1 cellular context compared by ENCODE assay signal in genomic region chr17:68600123-68600880, GRCh38.
TF ChIP-seq lines count a peak whose summit lies in the region.

No MANE protein-coding gene starts in this region.

TF ChIP-seq in HepG2, 621 proteins besides CTCF, POLR2A, EP300 and RAD21 (continued from another document and continues in another):
- TF ChIP-seq ZSCAN20 (CRISPR knock-in tag; IDR thresholded peaks at IDR 0.05; ENCODE audit: borderline replicate concordance) (peak; percentile 62; the same call in 1 of the 2 replicates), YY1 (IDR thresholded peaks at IDR 0.05; ENCODE audit: insufficient read depth, insufficient replicate concordance, low read depth, low read length) (peak; percentile 51), ZNF468 (CRISPR knock-in tag; IDR thresholded peaks at IDR 0.05) (no peak; the same call in 1 of the 2 replicates), NKX3-1 (CRISPR knock-in tag; IDR thresholded peaks at IDR 0.05) (peak; percentile 60), ZSCAN22 (CRISPR knock-in tag; IDR thresholded peaks at IDR 0.05) (peak; percentile 62; the same call in 1 of the 2 replicates), ZNF564 (CRISPR knock-in tag; IDR thresholded peaks at IDR 0.05) (no peak), ONECUT2 (CRISPR knock-in tag; IDR thresholded peaks at IDR 0.05) (no peak), ZNF503 (CRISPR knock-in tag; IDR thresholded peaks at IDR 0.05) (no peak; the same call in 1 of the 2 replicates), NFKB2 (CRISPR knock-in tag; IDR thresholded peaks at IDR 0.05; ENCODE audit: borderline replicate concordance) (peak; percentile 76), KLF12 (CRISPR knock-in tag; IDR thresholded peaks at IDR 0.05; ENCODE audit: borderline replicate concordance) (peak; percentile 88), ZNF800 (CRISPR knock-in tag; IDR thresholded peaks at IDR 0.05) (peak; percentile 85), SSRP1 (CRISPR knock-in tag; IDR thresholded peaks at IDR 0.05) (no peak), ZNF670 (CRISPR knock-in tag; IDR thresholded peaks at IDR 0.05; ENCODE audit: borderline replicate concordance) (peak; percentile 43; the same call in 1 of the 2 replicates), ZNF614 (CRISPR knock-in tag; IDR thresholded peaks at IDR 0.05; ENCODE audit: borderline replicate concordance) (peak; percentile 87), ZNF407 (CRISPR knock-in tag; IDR thresholded peaks at IDR 0.05; ENCODE audit: not compliant biosample characterization) (no peak), ZBTB44 (CRISPR knock-in tag; IDR thresholded peaks at IDR 0.05) (no peak), AHDC1 (CRISPR knock-in tag; IDR thresholded peaks at IDR 0.05; ENCODE audit: borderline replicate concordance) (peak; percentile 48; the same call in 1 of the 2 replicates), ATF2 (CRISPR knock-in tag; IDR thresholded peaks at IDR 0.05) (peak; percentile 45; the same call in 1 of the 2 replicates), ZNF337 (CRISPR knock-in tag; IDR thresholded peaks at IDR 0.05; ENCODE audit: borderline replicate concordance, low read depth) (no peak), TOPORS (CRISPR knock-in tag; IDR thresholded peaks at IDR 0.05) (peak; percentile 69), ZNF790 (CRISPR knock-in tag; IDR thresholded peaks at IDR 0.05; ENCODE audit: borderline replicate concordance) (no peak), TFDP1 (CRISPR knock-in tag; IDR thresholded peaks at IDR 0.05; ENCODE audit: borderline replicate concordance) (0 out of 2 replicates have a peak, but pooled peaks have one; percentile 25), YEATS2 (CRISPR knock-in tag; IDR thresholded peaks at IDR 0.05; ENCODE audit: borderline replicate concordance) (no peak), SMAD1 (CRISPR knock-in tag; IDR thresholded peaks at IDR 0.05; ENCODE audit: borderline replicate concordance, low read depth) (no peak), TRIM24 (CRISPR knock-in tag; IDR thresholded peaks at IDR 0.05) (no peak), ESRRA (CRISPR knock-in tag; IDR thresholded peaks at IDR 0.05; ENCODE audit: low read depth) (no peak; the same call in 1 of the 2 replicates), ZFP91 (CRISPR knock-in tag; IDR thresholded peaks at IDR 0.05; ENCODE audit: borderline replicate concordance) (peak; percentile 95)
